In the genomic region with DNA sequence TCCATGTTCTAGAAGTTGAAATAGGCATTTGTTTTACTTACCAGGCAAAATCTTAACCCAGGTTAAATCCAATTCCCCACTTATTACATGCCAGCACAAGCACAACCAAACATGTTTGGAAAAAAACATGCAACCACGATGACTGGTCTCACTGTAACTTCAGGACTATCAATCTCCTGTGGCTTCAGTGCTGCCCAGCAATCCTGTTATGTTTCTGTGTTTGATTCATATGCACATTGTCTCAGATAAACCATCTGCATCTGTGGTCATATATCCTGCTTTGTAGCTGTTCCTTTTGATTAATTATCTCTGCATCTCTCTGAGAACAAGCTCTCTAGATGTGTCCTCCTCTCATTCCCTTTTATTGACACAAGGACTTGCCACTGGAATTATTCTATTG, we compare ENCODE assay signal across 24 cellular contexts. TPM values are rescaled to one million over a fixed set of nuclear protein-coding genes. Genes with fewer than 3 reads are reported as not detected.
"Had no signal": no experiment of that assay in that cellular context is flagged by ENCODE, and none has a peak within 500 bp of the region (broad histone marks: within the 10 kb centered on the region; RNA-seq: fewer than 3 reads in every experiment).

No MANE protein-coding gene starts in this region.

- H3K27me3 ChIP-seq: gastroesophageal sphincter, right atrium auricular region, vagina had no signal

- H3K36me3 ChIP-seq: cardiac muscle cell, gastroesophageal sphincter, heart left ventricle, neural progenitor cell, prostate gland, right atrium auricular region, suprapubic skin, vagina had no signal

- H2AFZ ChIP-seq: neural progenitor cell had no signal

- H3K4me1 ChIP-seq: gastroesophageal sphincter, heart left ventricle, neural progenitor cell, prostate gland, right atrium auricular region, suprapubic skin, vagina had no signal

- ATAC-seq: activated T-cell treated with anti-CD3 and anti-CD28 coated beads, Interleukin-2, amount 50 U/mL, for 72 hours; gastroesophageal sphincter; heart left ventricle; naive thymus-derived CD4-positive, alpha-beta T cell; stimulated activated naive CD8-positive, alpha-beta T cell treated with anti-CD3 and anti-CD28 coated beads, Interleukin-15, Interleukin-2, amounts not matched to agents 100 U/mL and 50 U/mL, for 24 hours had no signal

- DNase-seq: activated CD4-positive, alpha-beta T cell treated with anti-CD3 and anti-CD28 coated beads, Interleukin-2, amount 50 U/mL, for 4 hours; activated CD4-positive, CD25-positive, alpha-beta regulatory T cell treated with anti-CD3 and anti-CD28 coated beads, Interleukin-2, amount 50 U/mL, for 72 hours; activated effector memory CD4-positive, alpha-beta T cell treated with anti-CD3 and anti-CD28 coated beads, Interleukin-2, amount 50 U/mL, for 16 hours; activated naive CD4-positive, alpha-beta T cell treated with anti-CD3 and anti-CD28 coated beads, Interleukin-2, amount 50 U/mL, for 16 hours; activated T-cell treated with anti-CD3 and anti-CD28 coated beads, Interleukin-2, amount 50 U/mL, for 72 hours; dermis blood vessel endothelial cell; effector memory CD4-positive, alpha-beta T cell; heart left ventricle; immature natural killer cell; mesendoderm; naive thymus-derived CD4-positive, alpha-beta T cell; stimulated activated naive CD8-positive, alpha-beta T cell treated with anti-CD3 and anti-CD28 coated beads, Interleukin-15, Interleukin-2, amounts not matched to agents 100 U/mL and 50 U/mL, for 24 hours; trophoblast cell had no signal

- H3K27ac ChIP-seq: cardiac muscle cell, gastroesophageal sphincter, heart left ventricle, neural progenitor cell, prostate gland, right atrium auricular region, skin epidermis, suprapubic skin, vagina, VCaP had no signal

- H3K4me3 ChIP-seq: cardiac muscle cell, gastroesophageal sphincter, heart left ventricle, neural progenitor cell, prostate gland, right atrium auricular region, skin epidermis, suprapubic skin, vagina had no signal

- H3K9ac ChIP-seq: neural progenitor cell had no signal

- H3K4me2 ChIP-seq: neural progenitor cell had no signal

- H3K9me3 ChIP-seq: gastroesophageal sphincter, heart left ventricle, prostate gland, right atrium auricular region, suprapubic skin, vagina had no signal

RNA-seq across cellular contexts. Expression of gene FGF5, which starts 40.8 kb away (rescaled TPM):
- total RNA-seq: activated CD8-positive, alpha-beta memory T cell treated with anti-CD3 and anti-CD28 coated beads for 36 hours; activated T-cell treated with anti-CD3 and anti-CD28 coated beads, Interleukin-2, amount 50 U/mL, for 72 hours; prostate gland; T-helper 1 cell treated with Interleukin-12 subunit alpha and Interleukin-12 subunit beta and Interleukin-4 antibody, amounts not matched to agents 30 ng/mL and 1 ng/mL, for 36 hours; vagina had no signal
- polyA plus RNA-seq: immature natural killer cell; naive thymus-derived CD4-positive, alpha-beta T cell had no signal
